8 cellular contexts compared by ENCODE assay signal in the genomic region with DNA sequence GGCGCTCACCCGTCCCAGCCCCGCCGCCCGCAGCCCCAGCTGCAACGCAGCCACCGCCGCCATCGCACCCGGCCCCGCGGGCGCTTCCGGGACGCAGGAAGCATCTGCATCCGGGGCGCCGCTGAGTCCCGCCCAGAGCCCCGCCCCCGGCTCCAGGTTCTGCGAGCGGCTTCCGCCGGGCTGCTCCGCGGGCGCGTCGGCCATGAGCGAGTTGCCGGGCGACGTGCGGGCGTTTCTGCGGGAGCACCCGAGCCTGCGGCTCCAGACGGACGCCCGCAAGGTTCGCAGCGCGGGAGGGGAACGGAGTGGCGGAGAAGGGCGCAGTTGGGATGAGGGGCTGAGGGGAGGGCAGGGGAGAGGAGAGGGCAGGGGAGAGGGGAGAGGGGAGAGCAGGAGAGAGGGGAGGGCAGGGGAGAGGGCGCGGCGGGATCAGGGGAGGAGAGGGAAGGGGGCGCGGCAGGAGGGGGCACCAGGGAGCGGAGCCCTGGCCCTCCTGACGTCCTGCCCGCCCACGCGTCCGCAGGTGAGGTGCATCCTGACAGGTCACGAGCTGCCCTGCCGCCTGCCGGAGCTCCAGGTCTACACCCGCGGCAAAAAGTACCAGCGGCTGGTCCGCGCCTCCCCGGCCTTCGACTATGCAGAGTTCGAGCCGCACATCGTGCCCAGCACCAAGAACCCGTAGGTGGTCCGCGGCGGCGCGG. TPM values are rescaled to one million over a fixed set of nuclear protein-coding genes. Genes with fewer than 3 reads are reported as not detected.
DNase-seq lines count a peak whose midpoint lies in the region; ATAC-seq and TF ChIP-seq lines count a peak whose summit lies in the region.

SURF1 (minus strand) TSS at position 97 of the 701 bp plus-strand sequence; CDS start at position 63, 34 bp downstream.
SURF2 (plus strand) TSS at position 160 of the 701 bp plus-strand sequence; CDS start at position 203, 43 bp downstream.

- H3K36me3 Mint-ChIP-seq in endodermal cell (ENCODE audit: low read depth), result peaks cover 36% of the 10 kb centered on the region
- H3K36me3 Mint-ChIP-seq in mesothelial cell of epicardium, result peaks cover 13% of the 10 kb centered on the region

- H3K27me3 ChIP-seq in ACC112 (ENCODE audit: insufficient read depth, low read length) (no peaks in the 10 kb centered on the region), endodermal cell (ENCODE audit: control insufficient read depth, insufficient read depth, low read length, poor library complexity, severe bottlenecking) (no peaks in the 10 kb centered on the region)

- peak within 1 kb of the TSS; percentile 95 for H3K4me3 ChIP-seq in ACC112 (ENCODE audit: low read depth, low read length)
- H3K4me3 ChIP-seq in endodermal cell (ENCODE audit: low read length), result peak within 1 kb of the TSS; percentile 88

- no peaks in the 10 kb centered on the region for H3K9me3 Mint-ChIP-seq in endodermal cell
- no peaks in the 10 kb centered on the region for H3K9me3 Mint-ChIP-seq in mesothelial cell of epicardium

- H3K4me1 Mint-ChIP-seq in endodermal cell, result peaks cover 3% of the 10 kb centered on the region
- H3K4me1 Mint-ChIP-seq in mesothelial cell of epicardium, result peaks cover 3% of the 10 kb centered on the region

- peak; percentile 47 for ATAC-seq in GM18858 (IDR thresholded peaks at IDR 0.05; ENCODE audit: unreplicated experiment)
- peak; percentile 66 for ATAC-seq in HG03432 (IDR thresholded peaks at IDR 0.05; ENCODE audit: unreplicated experiment)

- H3K36me3 ChIP-seq in ACC112 (ENCODE audit: insufficient read depth, low read length) (0 out of 2 replicates have a peak, but pooled peaks cover 7% of the 10 kb centered on the region), endodermal cell (ENCODE audit: control insufficient read depth, insufficient read depth, low read length) (peaks cover 44% of the 10 kb centered on the region)

- peaks cover 18% of the 10 kb centered on the region for H3K79me2 ChIP-seq in ACC112 (ENCODE audit: control insufficient read depth, insufficient read depth, low read length, unreplicated experiment)

- TF ChIP-seq CTCF in endodermal cell (conservative IDR thresholded peaks at IDR 0.05) (peak; percentile 40), mesothelial cell of epicardium (IDR thresholded peaks at IDR 0.05; ENCODE audit: unreplicated experiment) (no peak)

- H3K27ac ChIP-seq in ACC112 (ENCODE audit: low read depth, low read length) (peak within 1 kb of the TSS; percentile 23; the same call in 1 of the 2 replicates), endodermal cell (ENCODE audit: low read depth, low read length) (no peak within 1 kb of the TSS)

- peak within 1 kb of the TSS; percentile 52 for H3K9ac ChIP-seq in endodermal cell (ENCODE audit: extremely low read depth, low read length, poor library complexity, severe bottlenecking)

- H3K4me3 Mint-ChIP-seq in endodermal cell (peak within 1 kb of the TSS; percentile 89), mesothelial cell of epicardium (peak within 1 kb of the TSS; percentile 88)

- no peaks in the 10 kb centered on the region for H3K27me3 Mint-ChIP-seq in endodermal cell (ENCODE audit: insufficient read depth)
- H3K27me3 Mint-ChIP-seq in mesothelial cell of epicardium (ENCODE audit: low read depth), result no peaks in the 10 kb centered on the region

- H3K27ac Mint-ChIP-seq in endodermal cell (peak within 1 kb of the TSS; percentile 94), mesothelial cell of epicardium (peak within 1 kb of the TSS; percentile 88)

- WGBS in endodermal cell (ENCODE audit: insufficient coverage in 1 of 2, insufficient read length in 1 of 2), 2 experiments, result 0% methylated on average over 9 to 78 of the region's 78 CpGs

- no peaks in the 10 kb centered on the region for H3K9me3 ChIP-seq in endodermal cell (ENCODE audit: control insufficient read depth, low read length)

- peak within 1 kb of the TSS; percentile 30 for H2AFZ ChIP-seq in ACC112 (ENCODE audit: low read length, unreplicated experiment)

- DNase-seq in NOMO-1 treated with DMSO at 0.1 percent for 48 hours (lab: John Stamatoyannopoulos, UW; ENCODE audit: unreplicated experiment) (peak; percentile 41), endodermal cell (peak; percentile 95), mesothelial cell of epicardium (ENCODE audit: low spot score in 2 of 2, unreplicated experiment in 2 of 2) (peak; percentile 81 to 92)
- DNase-seq in activated CD8-positive, alpha-beta memory T cell treated with anti-CD3 and anti-CD28 coated beads for 48 hours (ENCODE audit: low read depth in 2 of 3, low spot score in 2 of 3), result peak in 2 of 3 experiments; percentile 62 to 77
- peak; percentile 84 for DNase-seq in stimulated activated CD8-positive, alpha-beta memory T cell treated with anti-CD3 and anti-CD28 coated beads, Interleukin-15, amount 100 ng/mL, for 24 hours (ENCODE audit: low read depth)

- peaks cover 21% of the 10 kb centered on the region for H3K4me1 ChIP-seq in ACC112 (ENCODE audit: control insufficient read depth, insufficient read depth, low read length, unreplicated experiment)
- H3K4me1 ChIP-seq in endodermal cell (ENCODE audit: control insufficient read depth, insufficient read depth, low read length), result no peaks in the 10 kb centered on the region

RNA-seq across cellular contexts. Expression of gene SURF1, which starts in this region (rescaled TPM):
- total RNA-seq in endodermal cell (10 to 100 TPM; 45.1 to 54.4 TPM), mesothelial cell of epicardium (29.4 to 31.4 TPM (median 30.0 TPM) in 3 replicates)
- 40.7 TPM for polyA plus RNA-seq in endodermal cell (2013, experiment 1 of 2)
- polyA plus RNA-seq in endodermal cell (2013, experiment 2 of 2), result 33.0 TPM

RNA-seq across cellular contexts. Expression of gene SURF2, which starts in this region (rescaled TPM):
- total RNA-seq in endodermal cell (10 to 100 TPM; 18.0 to 25.9 TPM), mesothelial cell of epicardium (10.3 to 12.7 TPM (median 12.1 TPM) in 3 replicates)
- 25.5 TPM for polyA plus RNA-seq in endodermal cell (2013, experiment 1 of 2)
- 25.3 TPM for polyA plus RNA-seq in endodermal cell (2013, experiment 2 of 2)

Comparison
In these comparisons a context has a peak if more than half of its experiments do, and no peak if none do; other contexts are left out.
1. DNase-seq: peak in every context shown above with its lines; median percentile 95 in endodermal cell; 86 in mesothelial cell of epicardium; 84 in stimulated activated CD8-positive, alpha-beta memory T cell treated with anti-CD3 and anti-CD28 coated beads, Interleukin-15, amount 100 ng/mL, for 24 hours; 70 in activated CD8-positive, alpha-beta memory T cell treated with anti-CD3 and anti-CD28 coated beads for 48 hours; 41 in NOMO-1 treated with DMSO at 0.1 percent for 48 hours.